ENCODE assay signal across 23 cellular contexts in the genomic region with DNA sequence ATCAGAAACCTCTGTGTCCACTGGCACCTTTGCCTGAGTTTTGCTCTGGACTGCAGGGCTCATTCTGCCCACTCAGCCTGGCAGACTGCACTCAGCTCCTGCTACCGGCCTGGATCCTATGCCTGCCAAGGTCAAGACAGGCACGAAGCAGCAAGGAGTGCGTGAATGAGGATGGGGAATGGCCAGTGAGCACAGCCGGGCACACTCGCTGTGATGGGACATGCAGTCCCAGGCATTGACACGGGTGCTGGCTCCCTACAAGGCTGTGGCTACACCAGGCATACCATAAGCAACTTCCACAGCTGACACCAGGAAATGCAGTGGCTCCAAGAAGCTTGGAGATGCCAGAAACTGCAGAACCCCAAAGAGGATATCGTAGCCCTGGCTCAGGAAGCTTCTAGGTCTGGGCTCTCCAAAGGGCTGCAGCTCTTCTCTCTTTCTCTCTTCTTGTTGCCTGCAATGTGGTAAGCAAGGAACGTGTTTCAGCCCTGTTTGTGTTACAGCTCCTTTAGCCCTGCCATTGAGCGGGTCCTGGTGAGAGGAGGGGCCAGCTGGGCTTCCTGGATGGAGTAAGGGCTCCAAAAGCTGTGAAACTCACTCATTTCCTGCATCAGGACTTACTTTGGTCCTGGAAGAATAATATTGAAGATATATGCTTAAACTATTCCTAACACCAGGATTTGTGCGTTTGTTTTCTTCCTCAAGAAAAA.
"Had no signal": no experiment of that assay in that cellular context is flagged by ENCODE, and none has a peak within 500 bp of the region (broad histone marks: within the 10 kb centered on the region; RNA-seq: fewer than 3 reads in every experiment).

No MANE protein-coding gene starts in this region.

- H3K4me1 ChIP-seq: sigmoid colon, spleen, testis, upper lobe of right lung had no signal

- H3K4me1 Mint-ChIP-seq: activated B cell treated with CpG ODN at 0.5 μM for 24 hours; activated naive CD8-positive, alpha-beta T cell treated with anti-CD3 and anti-CD28 coated beads for 36 hours; central memory CD8-positive, alpha-beta T cell; naive thymus-derived CD4-positive, alpha-beta T cell; stimulated activated memory B cell treated with anti-CD40 and anti-IgM and Interleukin-4, amounts not matched to agents 10 μg/mL and 1 μg/mL and 100 μg/mL, for 72 hours had no signal

- ATAC-seq: left ventricle myocardium superior; naive thymus-derived CD4-positive, alpha-beta T cell; stimulated activated memory B cell treated with anti-CD40 and anti-IgM and Interleukin-4, amounts not matched to agents 10 μg/mL and 1 μg/mL and 100 μg/mL, for 72 hours; upper lobe of right lung had no signal

- H3K36me3 ChIP-seq: brain microvascular endothelial cell, neutrophil, sigmoid colon, spleen, upper lobe of right lung had no signal

- H3K9me3 ChIP-seq: neutrophil, sigmoid colon, testis, upper lobe of right lung had no signal

- DNase-seq: activated B cell treated with CpG ODN at 0.5 μM for 24 hours; activated CD4-positive, alpha-beta memory T cell treated with anti-CD3 and anti-CD28 coated beads for 36 hours; activated CD4-positive, alpha-beta T cell treated with anti-CD3 and anti-CD28 coated beads for 4 hours; activated naive CD4-positive, alpha-beta T cell; activated naive CD8-positive, alpha-beta T cell treated with anti-CD3 and anti-CD28 coated beads for 36 hours; activated T-cell treated with anti-CD3 and anti-CD28 coated beads for 4 hours; anterior cingulate cortex; brain microvascular endothelial cell; head of caudate nucleus; left ventricle myocardium superior; naive thymus-derived CD4-positive, alpha-beta T cell; sigmoid colon; spleen; stimulated activated CD4-positive, alpha-beta T cell treated with anti-CD3 and anti-CD28 coated beads, Interleukin-4, amount 100 ng/mL, for 4 hours; testis; upper lobe of right lung had no signal

- H3K27me3 Mint-ChIP-seq: activated B cell treated with CpG ODN at 0.5 μM for 24 hours; activated CD4-positive, alpha-beta memory T cell treated with anti-CD3 and anti-CD28 coated beads for 36 hours; activated naive CD8-positive, alpha-beta T cell treated with anti-CD3 and anti-CD28 coated beads for 36 hours; central memory CD8-positive, alpha-beta T cell; naive thymus-derived CD4-positive, alpha-beta T cell; stimulated activated memory B cell treated with anti-CD40 and anti-IgM and Interleukin-4, amounts not matched to agents 10 μg/mL and 1 μg/mL and 100 μg/mL, for 72 hours had no signal

- H3K4me3 Mint-ChIP-seq: activated B cell treated with CpG ODN at 0.5 μM for 24 hours; activated CD4-positive, alpha-beta memory T cell treated with anti-CD3 and anti-CD28 coated beads for 36 hours; activated naive CD8-positive, alpha-beta T cell treated with anti-CD3 and anti-CD28 coated beads for 36 hours; central memory CD8-positive, alpha-beta T cell; naive thymus-derived CD4-positive, alpha-beta T cell; stimulated activated memory B cell treated with anti-CD40 and anti-IgM and Interleukin-4, amounts not matched to agents 10 μg/mL and 1 μg/mL and 100 μg/mL, for 72 hours had no signal

- H3K4me3 ChIP-seq: coronary artery, sigmoid colon, spleen, testis, upper lobe of right lung had no signal

- H3K27ac ChIP-seq: brain microvascular endothelial cell, coronary artery, neutrophil, sigmoid colon, spleen, testis, upper lobe of right lung had no signal

- H3K27me3 ChIP-seq: brain microvascular endothelial cell, neutrophil, sigmoid colon, spleen, testis, upper lobe of right lung had no signal

- FAIRE-seq: endometrium, frontal cortex, TTC549 had no signal

- H3K36me3 Mint-ChIP-seq: activated CD4-positive, alpha-beta memory T cell treated with anti-CD3 and anti-CD28 coated beads for 36 hours; activated naive CD8-positive, alpha-beta T cell treated with anti-CD3 and anti-CD28 coated beads for 36 hours; stimulated activated memory B cell treated with anti-CD40 and anti-IgM and Interleukin-4, amounts not matched to agents 10 μg/mL and 1 μg/mL and 100 μg/mL, for 72 hours had no signal

- H3K27ac Mint-ChIP-seq: activated B cell treated with CpG ODN at 0.5 μM for 24 hours; activated CD4-positive, alpha-beta memory T cell treated with anti-CD3 and anti-CD28 coated beads for 36 hours; activated naive CD8-positive, alpha-beta T cell treated with anti-CD3 and anti-CD28 coated beads for 36 hours; naive thymus-derived CD4-positive, alpha-beta T cell; stimulated activated memory B cell treated with anti-CD40 and anti-IgM and Interleukin-4, amounts not matched to agents 10 μg/mL and 1 μg/mL and 100 μg/mL, for 72 hours had no signal
